ENCODE assay signal across 22 cellular contexts in genomic region chr19:43802216-43802951, GRCh38. TPM values are rescaled to one million over a fixed set of nuclear protein-coding genes. Genes with fewer than 3 reads are reported as not detected.
DNase-seq lines count a peak whose midpoint lies in the region; ATAC-seq, FAIRE-seq and TF ChIP-seq lines count a peak whose summit lies in the region.
"Had no signal": no experiment of that assay in that cellular context is flagged by ENCODE, and none has a peak within 500 bp of the region (broad histone marks: within the 10 kb centered on the region; RNA-seq: fewer than 3 reads in every experiment).

Gene LYPD5 (minus strand): TSS chr19:43802447. CDS start chr19:43802380, 67 bp downstream.

- intact Hi-C loops in K562 (cut with micrococcal nuclease), result no loop called here

- TF ChIP-seq RAD21 in SK-N-SH (IDR thresholded peaks at IDR 0.05; ENCODE audit: low read length) (no peak), K562 (CRISPR knock-in tag; conservative IDR thresholded peaks at IDR 0.05 in 1 of 2, IDR thresholded peaks at IDR 0.05 in 1 of 2) (no peak)

- DNase-seq in SK-N-SH (no peak), K562 (ENCODE audit: extremely low read depth in 1 of 4, low spot score in 3 of 4) (no peak), islet precursor cell (peak; percentile 38), occipital lobe (lab: John Stamatoyannopoulos, UW) (no peak), brain microvascular endothelial cell (no peak)
- DNase-seq: Caco-2, GM23248, NCI-H1105, NCI-H1694, NCI-H2081 treated with DMSO at 0.1 percent for 48 hours, NCI-H446 treated with DMSO at 0.1 percent for 48 hours, NCI-H69, Peyer's patch had no signal

- ATAC-seq in SK-N-SH treated with all-trans-retinoic acid at 6 μM for 48 hours, result no peak
- ATAC-seq in K562, result no peak
- no peak for ATAC-seq in HG03045 (IDR thresholded peaks at IDR 0.05; ENCODE audit: unreplicated experiment)
- ATAC-seq in GM18870 (IDR thresholded peaks at IDR 0.05; ENCODE audit: unreplicated experiment), result no peak
- ATAC-seq: HCT116, Right ventricle myocardium inferior had no signal

- no TSS peak for BruUV-seq in K562 (replicated peaks; lab: Mats Ljungman, UMichigan)

- no peaks in the 10 kb centered on the region for H4K20me1 ChIP-seq in SK-N-SH (ENCODE audit: insufficient read depth)
- no peaks in the 10 kb centered on the region; the same call in 1 of the 2 replicates for H4K20me1 ChIP-seq in K562 (replicated peaks; ENCODE audit: control insufficient read depth, insufficient read depth, low read length)

- H3K4me3 ChIP-seq in SK-N-SH (ENCODE audit: low read depth in 2 of 2, low read length in 1 of 2) (no peak within 1 kb of the TSS), K562 (no peak within 1 kb of the TSS), brain microvascular endothelial cell (ENCODE audit: low read depth, low read length) (no peak within 1 kb of the TSS)
- H3K4me3 ChIP-seq: GM23248, Peyer's patch had no signal

- in situ Hi-C loops in K562 (cut with MboI) (no loop called here), brain microvascular endothelial cell (cut with HindIII; ENCODE audit: low pct_ligation_motif_present, low sequenced_read_pairs) (no loop called here)

- H3F3A ChIP-seq in SK-N-SH (replicated peaks; ENCODE audit: insufficient read depth), result no peaks in the 10 kb centered on the region

- FAIRE-seq in K562 (lab: Jason Lieb, UNC), result no peak
- FAIRE-seq: G401.6 had no signal

- H3K9me2 ChIP-seq in SK-N-SH, result no peaks in the 10 kb centered on the region

- H3K9ac ChIP-seq in SK-N-SH, result no peak within 1 kb of the TSS
- H3K9ac ChIP-seq in K562 (ENCODE audit: insufficient read depth in 1 of 2, low read depth in 2 of 2, low read length in 2 of 2), result peak within 1 kb of the TSS in 1 of 2 experiments; percentile 37; a peak in 1 of 4 replicates
- H3K9ac ChIP-seq: GM23248 had no signal

- peaks cover under 1% of the 10 kb centered on the region; the same call in 1 of the 2 replicates for H3K27me3 ChIP-seq in SK-N-SH (ENCODE audit: insufficient read depth)
- H3K27me3 ChIP-seq in K562 (ENCODE audit: control insufficient read depth in 2 of 2, insufficient read depth in 2 of 2, low read length in 2 of 2), result peaks cover 0 to 6% of the 10 kb centered on the region in 2 experiments; a peak in 2 of 5 replicates
- H3K27me3 ChIP-seq in brain microvascular endothelial cell (replicated peaks), result no peaks in the 10 kb centered on the region
- H3K27me3 ChIP-seq: Peyer's patch had no signal

- H3K4me2 ChIP-seq in SK-N-SH (no peak within 1 kb of the TSS), K562 (ENCODE audit: insufficient read depth, low read length) (no peak within 1 kb of the TSS)

- 46% methylated on average over 12 of the region's 12 CpGs for WGBS in SK-N-SH (ENCODE audit: low lambda C conversion rate)
- WGBS in K562 (ENCODE audit: insufficient coverage, low coverage, missing lambda C conversion rate), result 15% methylated on average over 12 of the region's 12 CpGs

- H3K4me1 ChIP-seq in SK-N-SH (ENCODE audit: control insufficient read depth in 1 of 2, insufficient read depth in 2 of 2, low read depth in 1 of 2, low read length in 1 of 2) (peaks cover 0 to 7% of the 10 kb centered on the region in 2 experiments; a peak in 1 of 4 replicates), K562 (replicated peaks in 1 of 2; ENCODE audit: control insufficient read depth in 2 of 2, insufficient read depth in 2 of 2, low read length in 2 of 2) (peaks cover 0 to 22% of the 10 kb centered on the region in 2 experiments; a peak in 4 of 5 replicates)

- no peaks in the 10 kb centered on the region for H3K79me2 ChIP-seq in SK-N-SH (ENCODE audit: insufficient read depth)
- H3K79me2 ChIP-seq in K562 (ENCODE audit: control insufficient read depth, insufficient read depth, low read length), result no peaks in the 10 kb centered on the region

- H3K36me3 ChIP-seq in SK-N-SH (replicated peaks in 1 of 2; ENCODE audit: control insufficient read depth in 1 of 2, insufficient read depth in 2 of 2, low read length in 1 of 2), result no peaks in the 10 kb centered on the region
- H3K36me3 ChIP-seq in K562 (ENCODE audit: control insufficient read depth, insufficient read depth, low read length), result no peaks in the 10 kb centered on the region
- no peaks in the 10 kb centered on the region for H3K36me3 ChIP-seq in brain microvascular endothelial cell (replicated peaks)
- H3K36me3 ChIP-seq: Peyer's patch had no signal

- H3K27ac ChIP-seq in SK-N-SH (ENCODE audit: low read depth in 2 of 2, low read length in 1 of 2) (no peak within 1 kb of the TSS), K562 (ENCODE audit: extremely low read depth, low read depth, low read length) (no peak within 1 kb of the TSS), brain microvascular endothelial cell (no peak within 1 kb of the TSS)
- H3K27ac ChIP-seq: 22Rv1, GM23248, Peyer's patch had no signal

- POLR2A ChIA-PET in SK-N-SH (lab: Yijun Ruan, JAX), result no interaction called here
- POLR2A ChIA-PET in K562 (lab: Yijun Ruan, JAX), result no interaction called here

- no peaks in the 10 kb centered on the region for H3K9me3 ChIP-seq in SK-N-SH
- no peaks in the 10 kb centered on the region for H3K9me3 ChIP-seq in K562 (replicated peaks; ENCODE audit: control insufficient read depth, insufficient read depth, low read depth, low read length)
- H3K9me3 ChIP-seq: Caco-2, Peyer's patch had no signal

- TF ChIP-seq POLR2A in K562 (conservative IDR thresholded peaks at IDR 0.05), result no peak

- H2AFZ ChIP-seq in SK-N-SH (ENCODE audit: low read depth) (no peak within 1 kb of the TSS), K562 (ENCODE audit: low read depth, low read length) (0 out of 2 replicates have a peak within 1 kb of the TSS, but pooled peaks have one; percentile 41)
- H2AFZ ChIP-seq: GM23248 had no signal

- TF ChIP-seq EP300 in SK-N-SH (IDR thresholded peaks at IDR 0.05; ENCODE audit: borderline replicate concordance in 1 of 2, low read depth in 1 of 2, low read length in 1 of 2) (no peak), K562 (IDR thresholded peaks at IDR 0.05; ENCODE audit: low read length) (no peak)

- H3K9me1 ChIP-seq in K562 (ENCODE audit: control insufficient read depth, insufficient read depth, low read length), result no peaks in the 10 kb centered on the region

- CTCF ChIA-PET in SK-N-SH (lab: Yijun Ruan, JAX) (interaction anchor here (0.6 kb wide), 1 partner anchor 17 kb away, joined by 3 read pairs; no protein-coding TSS in a partner anchor), K562 (lab: Yijun Ruan, JAX; ENCODE audit: low intra/inter-chr PET ratio) (no interaction called here)

- TF ChIP-seq CTCF in SK-N-SH (IDR thresholded peaks at IDR 0.05) (no peak), K562 (IDR thresholded peaks at IDR 0.05 in 2 of 3, conservative IDR thresholded peaks at IDR 0.05 in 1 of 3; ENCODE audit: insufficient read depth in 2 of 3, low read depth in 1 of 3, low read length in 3 of 3) (no peak), brain microvascular endothelial cell (IDR thresholded peaks at IDR 0.05; ENCODE audit: low read depth, low read length, missing control alignments) (no peak)

TF ChIP-seq in SK-N-SH treated with all-trans-retinoic acid at 6 μM for 48 hours, 23 proteins besides CTCF, POLR2A, EP300 and RAD21 (continues in another document):
- TF ChIP-seq ESRRG (CRISPR knock-in tag; IDR thresholded peaks at IDR 0.05) (no peak), TCF4 (CRISPR knock-in tag; IDR thresholded peaks at IDR 0.05; ENCODE audit: borderline replicate concordance) (no peak), ZC3H10 (CRISPR knock-in tag; IDR thresholded peaks at IDR 0.05) (no peak), ARNTL (CRISPR knock-in tag; IDR thresholded peaks at IDR 0.05; ENCODE audit: borderline replicate concordance, low read depth) (no peak)

TF ChIP-seq in K562, 482 proteins besides CTCF, POLR2A, EP300 and RAD21 (continues in another document):
- TF ChIP-seq E4F1 (CRISPR knock-in tag; IDR thresholded peaks at IDR 0.05; ENCODE audit: borderline replicate concordance) (no peak), DMBX1 (CRISPR knock-in tag; IDR thresholded peaks at IDR 0.05; ENCODE audit: borderline replicate concordance) (no peak)

RNA-seq across cellular contexts. Expression of gene LYPD5, which starts in this region (rescaled TPM):
- polyA plus RNA-seq in SK-N-SH (2012; rRNA removed) (0.05 and 0.13 TPM in 2 replicates), K562 (2011; rRNA removed) (0.21 and 0.26 TPM in 2 replicates), K562 (2014; fragmentation: Illumina TruSeq; extraction: Trizol) (0.06 and 0.24 TPM in 2 replicates), K562 (2014; fragmentation: Nextera tagmentation; extraction: Ambion mirVana) (under 1 TPM in 1 of 2 experiments, not detected in 1; 0.03 TPM), K562 (2014; rRNA removed) (0.11 TPM in 1 of 2 replicates, not detected in the other)
- polyA plus RNA-seq in SK-N-SH (2012; cell fraction: cytosol; rRNA removed), result 0.03 and 0.09 TPM in 2 replicates
- 0.18 TPM in 1 of 2 replicates, not detected in the other for polyA plus RNA-seq in SK-N-SH (2012; cell fraction: nucleus; rRNA removed)
- 0.42 and 1.1 TPM in 2 replicates for total RNA-seq in K562 (2011; cell fraction: chromatin; rRNA removed; ENCODE audit: low replicate concordance)
- total RNA-seq in K562 (2011; cell fraction: nucleolus; rRNA removed), result 0.26 and 0.50 TPM in 2 replicates
- 0.15 TPM in 1 of 2 replicates, not detected in the other for total RNA-seq in K562 (2011; cell fraction: nucleoplasm; rRNA removed)
- total RNA-seq in K562 (2014; rRNA removed) (0.20 TPM in 1 of 2 replicates, not detected in the other), K562 (2014; rRNA removed; fragmentation: Illumina TruSeq; extraction: Trizol) (0.13 TPM in 1 of 2 replicates, not detected in the other), K562 (2015; rRNA removed; fragmentation: Illumina TruSeq; extraction: Trizol) (0.19 and 0.22 TPM in 2 replicates), K562 (2021) (0.09 and 0.25 TPM in 2 replicates), occipital lobe (1.6 TPM)
- 0.16 and 0.39 TPM in 2 replicates for polyA plus RNA-seq in K562 (2011; cell fraction: cytosol; rRNA removed)
- 0.14 and 0.47 TPM in 2 replicates for polyA plus RNA-seq in K562 (2011; cell fraction: nucleus; rRNA removed)
- 0.09 and 0.25 TPM in 2 replicates for polyA plus RNA-seq in K562 (2012)
- 0.21 TPM in 2 replicates for polyA minus RNA-seq in K562 (2011; rRNA and poly(A)+ RNA removed)
- polyA minus RNA-seq in K562 (2011; cell fraction: cytosol; rRNA and poly(A)+ RNA removed), result not detected in 2 replicates
- 0.22 and 0.54 TPM in 2 replicates for polyA minus RNA-seq in K562 (2011; cell fraction: nucleus; rRNA and poly(A)+ RNA removed)
- total RNA-seq: B cell, SK-MEL-5 had no signal

Comparison
In these comparisons a context has a peak if more than half of its experiments do, and no peak if none do; other contexts are left out.
1. Of the 27 proteins assayed by ChIP-seq in both K562 and SK-N-SH: peak only in K562: none; only in SK-N-SH: REST; in both: none; in neither: 26.